ENCODE assay signal across 14 cellular contexts in genomic region chr10:31829776-31830175, GRCh38.
"Had no signal": no experiment of that assay in that cellular context is flagged by ENCODE, and none has a peak within 500 bp of the region (broad histone marks: within the 10 kb centered on the region; RNA-seq: fewer than 3 reads in every experiment).

No MANE protein-coding gene starts in this region.

- H3K4me1 ChIP-seq: esophagus squamous epithelium, gastrocnemius medialis had no signal

- DNase-seq: effector memory CD8-positive, alpha-beta T cell; esophagus squamous epithelium; gastrocnemius medialis; left colon; left ventricle myocardium superior; mesenchymal stem cell; naive B cell; posterior cingulate gyrus; sigmoid colon; stimulated activated CD4-positive, alpha-beta T cell treated with anti-CD3 and anti-CD28 coated beads, Interleukin-12 subunit alpha, Interleukin-12 subunit beta, amount 100 ng/mL, for 4 hours; stimulated activated naive CD4-positive, alpha-beta T cell treated with Interleukin-2 at 50 U/mL for 16 hours had no signal

- H3K4me3 ChIP-seq: esophagus squamous epithelium, gastrocnemius medialis, lung, sigmoid colon, skin epidermis had no signal

- FAIRE-seq: urothelium cell line had no signal

- ATAC-seq: effector memory CD8-positive, alpha-beta T cell; gastrocnemius medialis; left colon; left ventricle myocardium superior had no signal

- H3K9me3 ChIP-seq: esophagus squamous epithelium, gastrocnemius medialis, sigmoid colon had no signal

- H3K27ac ChIP-seq: esophagus squamous epithelium, gastrocnemius medialis, sigmoid colon had no signal

- H3K27me3 ChIP-seq: esophagus squamous epithelium, gastrocnemius medialis, sigmoid colon had no signal
